8 cellular contexts compared by ENCODE assay signal in the genomic region with DNA sequence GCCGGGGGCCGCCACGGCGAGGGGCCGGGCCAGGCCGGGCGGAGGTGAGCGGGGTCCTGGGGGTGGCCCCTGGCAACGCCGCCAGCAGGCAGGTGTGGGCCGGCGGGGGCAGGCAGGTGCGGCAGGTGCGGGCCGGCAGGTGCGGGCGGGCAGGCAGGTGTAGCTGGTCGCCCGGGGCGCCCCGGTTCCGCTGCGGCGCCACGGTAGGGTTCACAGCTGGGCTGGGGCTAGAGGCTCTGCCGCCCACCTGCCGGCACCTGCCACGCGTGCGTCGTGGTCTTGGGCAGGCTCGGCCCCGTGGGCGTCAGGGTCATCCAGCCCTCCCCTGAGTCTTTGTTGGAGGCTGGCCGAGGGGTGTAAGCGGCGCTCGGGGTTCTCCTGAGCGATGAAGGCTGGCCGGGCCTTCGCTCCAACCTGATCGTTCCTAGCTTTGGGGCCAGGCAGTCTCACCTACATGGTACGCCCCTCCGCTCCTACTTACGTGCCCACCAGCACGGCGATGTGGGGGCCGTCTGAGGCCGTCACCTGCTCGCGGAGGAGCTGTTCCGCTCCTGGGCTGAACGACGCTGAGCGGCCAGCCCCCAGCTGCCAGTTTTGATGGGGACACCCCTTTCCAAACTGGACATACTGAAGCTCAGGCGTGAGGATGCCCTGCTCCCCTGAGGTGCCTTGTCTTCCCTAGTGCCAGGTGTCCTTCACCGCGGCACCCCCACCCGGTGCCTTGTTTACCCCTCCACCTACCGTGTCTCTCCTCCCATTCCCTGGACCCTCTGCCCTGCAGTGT.
DNase-seq lines count a peak whose midpoint lies in the region; ATAC-seq lines count a peak whose summit lies in the region.

No MANE protein-coding gene starts in this region.

- H3K9me3 ChIP-seq in iPS-15b (ENCODE audit: control insufficient read depth, insufficient read depth, low read length): no peaks in the 10 kb centered on the region

- peak overlapping the region; percentile 96 for H3K27ac Mint-ChIP-seq in stimulated activated effector memory CD8-positive, alpha-beta T cell treated with anti-CD3 and anti-CD28 coated beads, Interleukin-12 subunit alpha, Interleukin-12 subunit beta, amount 100 ng/mL, for 72 hours

- peaks cover 38% of the 10 kb centered on the region for H3K36me3 Mint-ChIP-seq in stimulated activated effector memory CD8-positive, alpha-beta T cell treated with anti-CD3 and anti-CD28 coated beads, Interleukin-12 subunit alpha, Interleukin-12 subunit beta, amount 100 ng/mL, for 72 hours

- H3K4me1 Mint-ChIP-seq in stimulated activated effector memory CD8-positive, alpha-beta T cell treated with anti-CD3 and anti-CD28 coated beads, Interleukin-12 subunit alpha, Interleukin-12 subunit beta, amount 100 ng/mL, for 72 hours: peaks cover 38% of the 10 kb centered on the region

- DNase-seq in COLO668 (lab: John Stamatoyannopoulos, UW; ENCODE audit: unreplicated experiment) (peak; percentile 95), NOMO-1 treated with dmso at 0.1 percent for 144 hours (lab: John Stamatoyannopoulos, UW; ENCODE audit: unreplicated experiment) (no peak), NOMO-1 treated with DMSO at 0.1 percent for 48 hours (lab: John Stamatoyannopoulos, UW; ENCODE audit: unreplicated experiment) (no peak)
- peak; percentile 65 for DNase-seq in activated CD8-positive, alpha-beta memory T cell treated with anti-CD3 and anti-CD28 coated beads, Interleukin-2, amount 50 U/mL, for 48 hours
- DNase-seq in stimulated activated effector memory CD8-positive, alpha-beta T cell treated with anti-CD3 and anti-CD28 coated beads, Interleukin-12 subunit alpha, Interleukin-12 subunit beta, amount 100 ng/mL, for 72 hours (ENCODE audit: low spot score in 2 of 2): peak in 1 of 2 donors; percentile 66

- peaks cover 17% of the 10 kb centered on the region for H3K4me1 ChIP-seq in iPS-15b (ENCODE audit: control insufficient read depth, insufficient read depth, low read length)

- peaks cover 5% of the 10 kb centered on the region for H3K36me3 ChIP-seq in iPS-15b (ENCODE audit: control insufficient read depth, insufficient read depth, low read length)

- peak overlapping the region; percentile 49 for H3K9ac ChIP-seq in iPS-15b (ENCODE audit: low read depth, low read length)

- H3K4me3 ChIP-seq in iPS-15b (ENCODE audit: low read depth, low read length): peak overlapping the region; percentile 92

- ATAC-seq in GM19372 (IDR thresholded peaks at IDR 0.05; ENCODE audit: low read depth, unreplicated experiment): peak; percentile 22
- peak; percentile 21 for ATAC-seq in HG03442 (IDR thresholded peaks at IDR 0.05; ENCODE audit: unreplicated experiment)
- ATAC-seq in stimulated activated effector memory CD8-positive, alpha-beta T cell treated with anti-CD3 and anti-CD28 coated beads, Interleukin-12 subunit alpha, Interleukin-12 subunit beta, amount 100 ng/mL, for 72 hours: peak; percentile 22

- peak overlapping the region; percentile 93 for H3K4me3 Mint-ChIP-seq in stimulated activated effector memory CD8-positive, alpha-beta T cell treated with anti-CD3 and anti-CD28 coated beads, Interleukin-12 subunit alpha, Interleukin-12 subunit beta, amount 100 ng/mL, for 72 hours

- H3K27me3 ChIP-seq in iPS-15b (ENCODE audit: control insufficient read depth, insufficient read depth, low read length): no peaks in the 10 kb centered on the region

- H3K9me3 Mint-ChIP-seq in stimulated activated effector memory CD8-positive, alpha-beta T cell treated with anti-CD3 and anti-CD28 coated beads, Interleukin-12 subunit alpha, Interleukin-12 subunit beta, amount 100 ng/mL, for 72 hours: no peaks in the 10 kb centered on the region

Comparison
In these comparisons a context has a peak if more than half of its experiments do, and no peak if none do; other contexts are left out.
1. DNase-seq: peak in COLO668 (single experiment) and activated CD8-positive, alpha-beta memory T cell treated with anti-CD3 and anti-CD28 coated beads, Interleukin-2, amount 50 U/mL, for 48 hours (single experiment); none in NOMO-1 treated with dmso at 0.1 percent for 144 hours (single experiment) and NOMO-1 treated with DMSO at 0.1 percent for 48 hours (single experiment).
2. Peak in every context shown above with its lines, with median percentiles within 50 percentile points of each other: ATAC-seq.